Comparison of ENCODE assay signal across 10 cellular contexts in genomic region chr12:94405378-94406116, GRCh38. TPM values are rescaled to one million over a fixed set of nuclear protein-coding genes. Genes with fewer than 3 reads are reported as not detected.
DNase-seq lines count a peak whose midpoint lies in the region; ATAC-seq and TF ChIP-seq lines count a peak whose summit lies in the region.
"Had no signal": no experiment of that assay in that cellular context is flagged by ENCODE, and none has a peak within 500 bp of the region (broad histone marks: within the 10 kb centered on the region; RNA-seq: fewer than 3 reads in every experiment).

No MANE protein-coding gene starts in this region.

- TF ChIP-seq CTCF in GM12875 (IDR thresholded peaks at IDR 0.05; ENCODE audit: borderline replicate concordance, insufficient read depth, low read depth, low read length) (no peak), lower lobe of right lung (IDR thresholded peaks at IDR 0.05) (no peak)

- H3K27ac ChIP-seq in lower lobe of right lung: no peak overlapping the region
- H3K27ac ChIP-seq: body of pancreas had no signal

- H3K4me1 ChIP-seq in lower lobe of right lung: no peaks in the 10 kb centered on the region
- H3K4me1 ChIP-seq: body of pancreas had no signal

- peak; percentile 68 for ATAC-seq in GM21381 (IDR thresholded peaks at IDR 0.05; ENCODE audit: unreplicated experiment)
- ATAC-seq in HG03558 (IDR thresholded peaks at IDR 0.05; ENCODE audit: extremely low read depth, unreplicated experiment): peak; percentile 82
- ATAC-seq in lower lobe of right lung: peak in 1 of 2 donors; percentile 33
- ATAC-seq: body of pancreas had no signal

- DNase-seq in lower lobe of right lung (no peak), MG63 (no peak), NCI-H2029 treated with DMSO at 0.1 percent for 48 hours (lab: John Stamatoyannopoulos, UW) (no peak), mesenteric fat pad (ENCODE audit: low spot score) (no peak), NCI-H82 (lab: John Stamatoyannopoulos, UW) (no peak)
- DNase-seq: body of pancreas; stimulated activated CD4-positive, alpha-beta T cell treated with anti-CD3 and anti-CD28 coated beads, Interleukin-15, amount 100 ng/mL, for 24 hours had no signal

- intact Hi-C loops in lower lobe of right lung (cut with DNase I): no loop called here

- H3K27me3 ChIP-seq in lower lobe of right lung (ENCODE audit: low read depth): no peaks in the 10 kb centered on the region
- no peaks in the 10 kb centered on the region for H3K27me3 ChIP-seq in MG63
- H3K27me3 ChIP-seq: body of pancreas had no signal

- H3K4me3 ChIP-seq in GM12875 (ENCODE audit: low read depth, low read length) (peak overlapping the region; percentile 26), lower lobe of right lung (peak overlapping the region; percentile 29), MG63 (no peak overlapping the region)
- H3K4me3 ChIP-seq: body of pancreas had no signal

- H3K9me3 ChIP-seq in lower lobe of right lung: no peaks in the 10 kb centered on the region
- H3K9me3 ChIP-seq in MG63: no peaks in the 10 kb centered on the region
- H3K9me3 ChIP-seq: body of pancreas had no signal

- H3K36me3 ChIP-seq in lower lobe of right lung (no peaks in the 10 kb centered on the region), MG63 (peaks cover 12% of the 10 kb centered on the region)

RNA-seq across cellular contexts. Expression of gene CEP83, which starts 54.1 kb away (rescaled TPM):
- 11.6 TPM for total RNA-seq in lower lobe of right lung
- total RNA-seq in MG63 (2014; rRNA removed; shearing (Covaris generic); ENCODE audit: low replicate concordance): 2.1 and 9.3 TPM in 2 replicates
- total RNA-seq in mesenteric fat pad: 16.2 TPM
